23 cellular contexts compared by ENCODE assay signal in the genomic region with DNA sequence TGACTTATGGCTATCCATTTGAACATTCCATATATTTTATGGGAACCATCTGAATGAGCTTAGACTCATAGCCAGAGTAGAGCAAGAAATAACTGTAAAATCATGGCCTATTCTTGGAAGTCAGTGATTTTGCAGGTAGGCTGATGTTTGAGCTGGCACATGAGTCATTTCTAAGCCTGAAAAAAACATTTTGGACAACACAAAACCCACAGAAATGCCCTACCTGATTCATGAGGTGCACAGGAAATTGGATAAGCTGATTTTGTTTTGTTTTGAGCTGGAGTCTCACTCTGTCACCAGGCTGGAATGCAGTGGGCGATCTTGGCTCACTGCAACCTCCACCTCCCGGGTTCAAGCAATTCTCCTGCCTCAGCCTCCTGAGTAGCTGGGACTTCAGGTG.
"Had no signal": no experiment of that assay in that cellular context is flagged by ENCODE, and none has a peak within 500 bp of the region (broad histone marks: within the 10 kb centered on the region; RNA-seq: fewer than 3 reads in every experiment).

No MANE protein-coding gene starts in this region.

- ATAC-seq: activated T-cell treated with anti-CD3 and anti-CD28 coated beads, Interleukin-2, amount 50 U/mL, for 72 hours; heart left ventricle had no signal

- H3K4me3 Mint-ChIP-seq: activated naive CD4-positive, alpha-beta T cell treated with anti-CD3 and anti-CD28 coated beads for 36 hours; activated naive CD8-positive, alpha-beta T cell treated with anti-CD3 and anti-CD28 coated beads, Interleukin-2, amount 10 ng/mL, durations not matched to agents 7 days and 5 days; activated T-cell treated with anti-CD3 and anti-CD28 coated beads, Interleukin-2, amount 50 U/mL, for 72 hours; dendritic cell treated with granulocyte-macrophage colony-stimulating factor and Interleukin-4, amounts not matched to agents 40 ng/mL and 50 ng/mL, for 4 days; immature natural killer cell; nephron had no signal

- H3K36me3 ChIP-seq: ascending aorta, brain microvascular endothelial cell, heart left ventricle, left ventricle myocardium inferior, right lobe of liver, tibial nerve had no signal

- FAIRE-seq: TTC549 had no signal

- H3K4me3 ChIP-seq: ascending aorta, heart left ventricle, left ventricle myocardium inferior, lung, right lobe of liver, tibial nerve had no signal

- H3K9me3 ChIP-seq: ascending aorta, heart left ventricle, left ventricle myocardium inferior, right lobe of liver, tibial nerve had no signal

- H3K27me3 ChIP-seq: ascending aorta, brain microvascular endothelial cell, heart left ventricle, right lobe of liver, tibial nerve had no signal

- DNase-seq: activated CD4-positive, alpha-beta T cell treated with anti-CD3 and anti-CD28 coated beads for 4 hours; activated CD4-positive, alpha-beta T cell treated with anti-CD3 and anti-CD28 coated beads, Interleukin-2, amount 50 U/mL, for 4 hours; activated effector memory CD4-positive, alpha-beta T cell treated with Interleukin-2 at 50 U/mL for 16 hours; activated naive CD4-positive, alpha-beta T cell treated with anti-CD3 and anti-CD28 coated beads for 36 hours; activated naive CD8-positive, alpha-beta T cell treated with anti-CD3 and anti-CD28 coated beads, Interleukin-2, amount 10 ng/mL, durations not matched to agents 7 days and 5 days; activated T-cell treated with anti-CD3 and anti-CD28 coated beads for 4 hours; activated T-cell treated with anti-CD3 and anti-CD28 coated beads, Interleukin-2, amount 50 U/mL, for 72 hours; brain microvascular endothelial cell; central memory CD4-positive, alpha-beta T cell; foreskin fibroblast; heart left ventricle; hypothalamus; immature natural killer cell; left ventricle myocardium inferior; right lobe of liver; stimulated activated CD4-positive, alpha-beta T cell treated with anti-CD3 and anti-CD28 coated beads, Interleukin-2, amount 100 ng/mL, for 48 hours; stimulated activated naive CD4-positive, alpha-beta T cell treated with Interleukin-2 at 50 U/mL for 16 hours had no signal

- H3K27me3 Mint-ChIP-seq: activated naive CD8-positive, alpha-beta T cell treated with anti-CD3 and anti-CD28 coated beads, Interleukin-2, amount 10 ng/mL, durations not matched to agents 7 days and 5 days; dendritic cell treated with granulocyte-macrophage colony-stimulating factor and Interleukin-4, amounts not matched to agents 40 ng/mL and 50 ng/mL, for 4 days had no signal

- H3K36me3 Mint-ChIP-seq: activated naive CD8-positive, alpha-beta T cell treated with anti-CD3 and anti-CD28 coated beads, Interleukin-2, amount 10 ng/mL, durations not matched to agents 7 days and 5 days; immature natural killer cell had no signal

- H3K9me3 Mint-ChIP-seq: dendritic cell treated with granulocyte-macrophage colony-stimulating factor and Interleukin-4, amounts not matched to agents 40 ng/mL and 50 ng/mL, for 4 days; nephron had no signal

- H3K4me1 Mint-ChIP-seq: immature natural killer cell, nephron had no signal

- H3K27ac Mint-ChIP-seq: activated naive CD4-positive, alpha-beta T cell treated with anti-CD3 and anti-CD28 coated beads for 36 hours; activated naive CD8-positive, alpha-beta T cell treated with anti-CD3 and anti-CD28 coated beads, Interleukin-2, amount 10 ng/mL, durations not matched to agents 7 days and 5 days; activated T-cell treated with anti-CD3 and anti-CD28 coated beads, Interleukin-2, amount 50 U/mL, for 72 hours; dendritic cell treated with granulocyte-macrophage colony-stimulating factor and Interleukin-4, amounts not matched to agents 40 ng/mL and 50 ng/mL, for 4 days; immature natural killer cell; nephron had no signal
